ENCODE assay signal across 8 cellular contexts in the genomic region with DNA sequence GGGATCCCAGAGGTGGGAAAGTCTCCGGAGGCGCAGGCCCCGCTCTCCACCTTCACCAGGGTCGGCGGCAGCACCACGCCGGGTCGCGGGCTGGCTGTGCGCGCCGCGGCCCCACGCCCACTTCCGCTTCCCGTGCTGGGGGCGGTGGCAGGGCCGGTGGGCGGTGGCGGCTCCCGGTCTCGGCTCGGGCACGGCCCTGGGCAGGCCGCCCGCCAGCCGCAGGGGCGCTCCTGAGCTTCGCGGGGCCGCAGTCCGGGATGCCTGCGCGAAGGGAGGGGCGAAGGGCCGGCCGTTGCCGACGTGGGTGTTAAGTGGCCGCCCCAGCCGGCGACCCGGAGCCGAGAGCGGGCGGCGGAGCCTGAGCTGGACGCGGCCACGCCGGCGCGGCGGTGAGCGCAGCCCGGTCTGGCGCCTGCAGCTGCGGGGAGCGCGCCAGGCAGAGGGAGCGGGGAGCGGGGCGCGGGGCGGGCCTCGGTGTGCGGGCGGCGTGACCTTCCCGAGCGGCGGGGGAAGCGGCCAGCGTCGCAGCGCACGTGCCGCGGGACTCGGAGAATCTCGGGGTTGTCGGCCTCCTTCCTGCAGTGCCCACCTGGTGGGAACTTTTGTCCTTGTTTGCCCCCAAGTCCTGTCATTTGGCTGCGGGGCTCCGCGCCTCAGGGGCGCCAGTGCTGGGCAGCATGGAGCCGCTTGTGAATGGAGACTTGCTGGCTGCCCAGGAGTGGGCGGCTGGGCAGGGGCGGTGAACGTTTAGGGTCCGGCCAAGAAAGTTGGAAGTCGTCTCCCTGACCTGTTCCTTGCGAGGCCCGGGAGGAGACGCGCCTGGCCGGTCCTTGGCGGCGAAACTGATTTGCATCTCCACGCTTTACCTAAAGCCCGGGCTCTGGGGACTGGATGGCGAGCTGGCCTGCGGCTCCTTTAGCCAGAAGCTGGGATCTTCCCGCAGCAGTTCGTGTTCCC. TPM values are rescaled to one million over a fixed set of nuclear protein-coding genes. Genes with fewer than 3 reads are reported as not detected.
DNase-seq lines count a peak whose midpoint lies in the region; ATAC-seq and TF ChIP-seq lines count a peak whose summit lies in the region.

A gene (plus strand): TSS at position 337 of the 957 bp plus-strand sequence. CDS start 3,616 bp downstream, outside the sequence.

- H3K27ac ChIP-seq in left lung, result peak within 1 kb of the TSS; percentile 83 to 84

- ATAC-seq in HG03045 (IDR thresholded peaks at IDR 0.05; ENCODE audit: unreplicated experiment), result peak; percentile 91
- ATAC-seq in left lung, result peak; percentile 96

- H3K4me3 Mint-ChIP-seq in activated CD4-positive, alpha-beta T cell treated with anti-CD3 and anti-CD28 coated beads, Interleukin-2, amount 10 ng/mL, durations not matched to agents 24 days and 14 days, result peak within 1 kb of the TSS; percentile 79
- H3K4me3 Mint-ChIP-seq in dendritic cell treated with granulocyte-macrophage colony-stimulating factor and Interleukin-4, amounts not matched to agents 40 ng/mL and 50 ng/mL, for 4 days, result peak within 1 kb of the TSS; percentile 72

- TF ChIP-seq CTCF in left lung (IDR thresholded peaks at IDR 0.05), result peak in 1 of 2 donors; percentile 35

- no peaks in the 10 kb centered on the region for H3K9me3 Mint-ChIP-seq in activated CD4-positive, alpha-beta T cell treated with anti-CD3 and anti-CD28 coated beads, Interleukin-2, amount 10 ng/mL, durations not matched to agents 24 days and 14 days
- no peaks in the 10 kb centered on the region for H3K9me3 Mint-ChIP-seq in dendritic cell treated with granulocyte-macrophage colony-stimulating factor and Interleukin-4, amounts not matched to agents 40 ng/mL and 50 ng/mL, for 4 days

- H3K4me3 ChIP-seq in left lung, result peak within 1 kb of the TSS; percentile 63 to 64

- H3K4me1 Mint-ChIP-seq in activated CD4-positive, alpha-beta T cell treated with anti-CD3 and anti-CD28 coated beads, Interleukin-2, amount 10 ng/mL, durations not matched to agents 24 days and 14 days, result peaks cover 21% of the 10 kb centered on the region
- H3K4me1 Mint-ChIP-seq in dendritic cell treated with granulocyte-macrophage colony-stimulating factor and Interleukin-4, amounts not matched to agents 40 ng/mL and 50 ng/mL, for 4 days (ENCODE audit: low read depth), result peaks cover 12% of the 10 kb centered on the region

- DNase-seq in AG08396 (ENCODE audit: low spot score) (peak; percentile 91), NCI-H345 (lab: John Stamatoyannopoulos, UW) (peak; percentile 68), left lung (peak; percentile 80 to 96)
- peak; percentile 94 for DNase-seq in activated CD4-positive, alpha-beta T cell treated with anti-CD3 and anti-CD28 coated beads, Interleukin-2, amount 10 ng/mL, durations not matched to agents 24 days and 14 days
- peak; percentile 60 to 69 for DNase-seq in stimulated activated CD4-positive, alpha-beta T cell treated with anti-CD3 and anti-CD28 coated beads, Interleukin-2, amount 100 ng/mL, for 48 hours

- H3K9me3 ChIP-seq in left lung, result no peaks in the 10 kb centered on the region

- H3K36me3 Mint-ChIP-seq in activated CD4-positive, alpha-beta T cell treated with anti-CD3 and anti-CD28 coated beads, Interleukin-2, amount 10 ng/mL, durations not matched to agents 24 days and 14 days (ENCODE audit: low read depth), result no peaks in the 10 kb centered on the region
- no peaks in the 10 kb centered on the region for H3K36me3 Mint-ChIP-seq in dendritic cell treated with granulocyte-macrophage colony-stimulating factor and Interleukin-4, amounts not matched to agents 40 ng/mL and 50 ng/mL, for 4 days (ENCODE audit: low read depth)

- peaks cover 0 to 6% of the 10 kb centered on the region in 2 donors for H3K4me1 ChIP-seq in left lung

- no peaks in the 10 kb centered on the region for H3K27me3 ChIP-seq in left lung

- H3K27me3 Mint-ChIP-seq in activated CD4-positive, alpha-beta T cell treated with anti-CD3 and anti-CD28 coated beads, Interleukin-2, amount 10 ng/mL, durations not matched to agents 24 days and 14 days, result no peaks in the 10 kb centered on the region
- H3K27me3 Mint-ChIP-seq in dendritic cell treated with granulocyte-macrophage colony-stimulating factor and Interleukin-4, amounts not matched to agents 40 ng/mL and 50 ng/mL, for 4 days, result no peaks in the 10 kb centered on the region

- H3K36me3 ChIP-seq in left lung, result peaks cover 0 to 9% of the 10 kb centered on the region in 2 donors

- H3K27ac Mint-ChIP-seq in activated CD4-positive, alpha-beta T cell treated with anti-CD3 and anti-CD28 coated beads, Interleukin-2, amount 10 ng/mL, durations not matched to agents 24 days and 14 days, result peak within 1 kb of the TSS; percentile 80
- peak within 1 kb of the TSS; percentile 50 for H3K27ac Mint-ChIP-seq in dendritic cell treated with granulocyte-macrophage colony-stimulating factor and Interleukin-4, amounts not matched to agents 40 ng/mL and 50 ng/mL, for 4 days

- intact Hi-C loops in activated CD4-positive, alpha-beta T cell treated with anti-CD3 and anti-CD28 coated beads, Interleukin-2, amount 10 ng/mL, durations not matched to agents 24 days and 14 days (cut with micrococcal nuclease), result loop anchor here (1.0 to 5.0 kb wide), 3 partner anchors 12 to 133 kb away; a partner anchor contains a TSS
- intact Hi-C loops in dendritic cell treated with granulocyte-macrophage colony-stimulating factor and Interleukin-4, amounts not matched to agents 40 ng/mL and 50 ng/mL, for 4 days (cut with micrococcal nuclease), result no loop called here
- intact Hi-C loops in left lung (cut with DNase I), result no loop called here

- peak; percentile 76 for TF ChIP-seq POLR2A in GM18526 (IDR thresholded peaks at IDR 0.05; ENCODE audit: extremely low read depth, insufficient read length)

RNA-seq across cellular contexts. Expression of the gene that starts here (rescaled TPM):
- 22.8 and 24.2 TPM in 2 replicates for total RNA-seq in activated CD4-positive, alpha-beta T cell treated with anti-CD3 and anti-CD28 coated beads, Interleukin-2, amount 10 ng/mL, durations not matched to agents 24 days and 14 days
- total RNA-seq in left lung, result 10 to 100 TPM in 1 of 2 donors, 1 to 10 TPM in 1; 6.3 to 10.5 TPM

Comparison
In these comparisons a context has a peak if more than half of its experiments do, and no peak if none do; other contexts are left out.
1. Peak in every context shown above with its lines: DNase-seq, ATAC-seq, H3K4me3 ChIP-seq and H3K27ac ChIP-seq.